35 cellular contexts compared by ENCODE assay signal in genomic region chr2:128940378-128940777, GRCh38.
"Had no signal": no experiment of that assay in that cellular context is flagged by ENCODE, and none has a peak within 500 bp of the region (broad histone marks: within the 10 kb centered on the region; RNA-seq: fewer than 3 reads in every experiment).

No MANE protein-coding gene starts in this region.

- H3K4me1 ChIP-seq: adrenal gland, ascending aorta, breast epithelium had no signal

- H3K4me3 ChIP-seq: adrenal gland, ascending aorta, body of pancreas, breast epithelium, cardiac muscle cell had no signal

- H3K27ac ChIP-seq: adrenal gland, ascending aorta, brain microvascular endothelial cell, breast epithelium, cardiac muscle cell had no signal

- H3K36me3 ChIP-seq: adrenal gland, ascending aorta, brain microvascular endothelial cell, breast epithelium, cardiac muscle cell had no signal

- H3K9me3 ChIP-seq: adrenal gland, ascending aorta, body of pancreas, breast epithelium had no signal

- H3K27me3 ChIP-seq: ascending aorta, body of pancreas, brain microvascular endothelial cell, breast epithelium, cardiac muscle cell had no signal

- DNase-seq: activated effector memory CD4-positive, alpha-beta T cell treated with anti-CD3 and anti-CD28 coated beads, Interleukin-2, amount 50 U/mL, for 16 hours; activated effector memory CD4-positive, alpha-beta T cell treated with Interleukin-2 at 50 U/mL for 16 hours; activated gamma-delta T cell; activated gamma-delta T cell treated with Interleukin-2 at 50 U/mL for 16 hours; activated naive CD4-positive, alpha-beta T cell; activated naive CD4-positive, alpha-beta T cell treated with anti-CD3 and anti-CD28 coated beads for 36 hours; activated naive CD4-positive, alpha-beta T cell treated with anti-CD3 and anti-CD28 coated beads, Interleukin-2, amount 10 ng/mL, durations not matched to agents 7 days and 5 days; activated naive CD4-positive, alpha-beta T cell treated with anti-CD3 and anti-CD28 coated beads, Interleukin-2, amount 50 U/mL, for 16 hours; activated naive CD4-positive, alpha-beta T cell treated with Interleukin-2 at 50 U/mL for 16 hours; activated naive CD8-positive, alpha-beta T cell treated with anti-CD3 and anti-CD28 coated beads for 36 hours; activated naive CD8-positive, alpha-beta T cell treated with anti-CD3 and anti-CD28 coated beads, Interleukin-2, amount 10 ng/mL, durations not matched to agents 7 days and 5 days; activated naive CD8-positive, alpha-beta T cell treated with anti-CD3 and anti-CD28 coated beads, Interleukin-2, amount 50 U/mL, for 24 hours; activated T-cell treated with anti-CD3 and anti-CD28 coated beads for 4 hours; activated T-cell treated with anti-CD3 and anti-CD28 coated beads, Interleukin-2, amount 50 U/mL, for 1 hour; activated T-cell treated with anti-CD3 and anti-CD28 coated beads, Interleukin-2, amount 50 U/mL, for 24 hours; activated T-cell treated with anti-CD3 and anti-CD28 coated beads, Interleukin-2, amount 50 U/mL, for 4 hours; activated T-cell treated with anti-CD3 and anti-CD28 coated beads, Interleukin-2, amount 50 U/mL, for 48 hours; activated T-cell treated with anti-CD3 and anti-CD28 coated beads, Interleukin-2, amount 50 U/mL, for 72 hours; adrenal gland; amniotic stem cell; amygdala; anterior cingulate cortex; aorta; body of pancreas; brain microvascular endothelial cell; caudate nucleus; central memory CD4-positive, alpha-beta T cell; cerebellar nuclear complex had no signal

- ATAC-seq: activated naive CD4-positive, alpha-beta T cell treated with anti-CD3 and anti-CD28 coated beads, Interleukin-2, amount 50 U/mL, for 72 hours; activated T-cell treated with anti-CD3 and anti-CD28 coated beads, Interleukin-2, amount 50 U/mL, for 4 hours; activated T-cell treated with anti-CD3 and anti-CD28 coated beads, Interleukin-2, amount 50 U/mL, for 72 hours; activated T-helper 17 cell treated with anti-CD3 and anti-CD28 coated beads, Interleukin-2, amount 50 U/mL, for 72 hours; body of pancreas had no signal

- FAIRE-seq: astrocyte, bronchial epithelial cell had no signal
